ENCODE assay signal across 15 cellular contexts in the genomic region with DNA sequence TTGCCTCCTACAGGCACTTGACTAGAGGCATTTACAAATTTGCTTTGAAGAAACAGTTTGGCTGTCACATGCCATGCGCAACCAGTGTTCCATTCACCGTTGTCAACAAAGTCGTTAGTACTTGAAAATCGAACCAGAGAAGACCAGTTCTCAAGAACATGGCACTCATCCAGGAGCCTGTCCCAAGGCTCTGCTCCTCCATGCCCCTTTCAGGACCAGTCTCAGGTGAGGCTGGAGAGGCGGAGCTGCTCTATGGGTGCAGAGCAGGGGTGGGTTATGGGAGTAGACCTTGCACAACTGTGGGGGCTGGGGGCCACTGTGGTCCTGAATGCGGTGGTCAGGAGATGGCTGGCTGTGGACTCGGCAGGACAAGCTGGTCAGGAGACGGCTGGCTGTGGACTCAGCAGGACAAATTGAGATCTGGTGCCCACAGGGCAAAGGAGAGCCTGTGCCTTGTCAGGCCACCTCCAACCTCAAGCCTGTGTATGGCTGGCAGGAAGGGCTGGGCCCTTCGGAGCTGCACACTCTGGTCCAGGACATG. TPM values are rescaled to one million over a fixed set of nuclear protein-coding genes. Genes with fewer than 3 reads are reported as not detected.
DNase-seq lines count a peak whose midpoint lies in the region; ATAC-seq lines count a peak whose summit lies in the region.
"Had no signal": no experiment of that assay in that cellular context is flagged by ENCODE, and none has a peak within 500 bp of the region (broad histone marks: within the 10 kb centered on the region; RNA-seq: fewer than 3 reads in every experiment).

No MANE protein-coding gene starts in this region.

- peak; percentile 39 for DNase-seq in DMS79 (lab: John Stamatoyannopoulos, UW)
- DNase-seq in NCI-H2029 treated with DMSO at 0.1 percent for 48 hours (lab: John Stamatoyannopoulos, UW): peak; percentile 69
- peak; percentile 70 for DNase-seq in NCI-H510A treated with DMSO at 0.1 percent for 48 hours (lab: John Stamatoyannopoulos, UW)
- DNase-seq in renal cortical epithelial cell (ENCODE audit: low read depth): peak; percentile 13
- no peak for DNase-seq in NCI-H1417 (lab: John Stamatoyannopoulos, UW)
- DNase-seq: 8988T; AML-193; Calu3; CD4-positive, CD25-positive, alpha-beta regulatory T cell; DMS 273 treated with DMSO at 0.1 percent for 48 hours; HCEC 1CT; HFFc6; KG1 had no signal

- no peak for ATAC-seq in HG03045 (IDR thresholded peaks at IDR 0.05; ENCODE audit: unreplicated experiment)
- ATAC-seq in HG02981 (IDR thresholded peaks at IDR 0.05; ENCODE audit: unreplicated experiment): no peak

RNA-seq across cellular contexts. Expression of a gene that starts 12.3 kb away (rescaled TPM):
- total RNA-seq in renal cortical epithelial cell: 24.1 and 39.7 TPM in 2 replicates

Comparison
In these comparisons a context has a peak if more than half of its experiments do, and no peak if none do; other contexts are left out.
1. DNase-seq: peak in DMS79 (single experiment), NCI-H2029 treated with DMSO at 0.1 percent for 48 hours (single experiment), NCI-H510A treated with DMSO at 0.1 percent for 48 hours (single experiment) and renal cortical epithelial cell (single experiment); none in NCI-H1417 (0 of 3).